ENCODE assay signal across 9 cellular contexts in the genomic region with DNA sequence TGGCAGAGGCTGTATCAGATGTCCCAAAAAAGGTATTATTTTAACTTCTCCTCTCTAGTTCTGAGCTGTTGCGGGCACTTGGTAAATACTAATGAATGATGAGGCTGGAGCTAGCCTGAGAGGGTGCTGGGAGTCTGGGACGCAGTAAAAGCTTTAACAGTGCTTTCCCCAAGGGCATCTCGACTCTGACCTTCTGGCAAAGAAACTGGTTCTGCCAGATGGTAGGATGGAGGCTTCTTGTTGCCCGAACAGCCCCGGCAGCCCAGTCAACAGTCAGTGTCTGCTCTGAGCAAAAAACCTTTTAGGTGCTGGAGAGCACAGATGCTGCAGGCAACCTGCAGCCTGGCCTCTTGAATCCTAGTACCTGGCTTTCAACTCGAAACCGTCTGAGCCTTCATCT. TPM values are rescaled to one million over a fixed set of nuclear protein-coding genes. Genes with fewer than 3 reads are reported as not detected.
A peak's percentile ranks its signal among the peaks of the same experiment; 100 is the strongest.
DNase-seq lines count a peak whose midpoint lies in the region; ATAC-seq and TF ChIP-seq lines count a peak whose summit lies in the region.
"Had no signal": no experiment of that assay in that cellular context is flagged by ENCODE, and none has a peak within 500 bp of the region (broad histone marks: within the 10 kb centered on the region; RNA-seq: fewer than 3 reads in every experiment).

No MANE protein-coding gene starts in this region.

- TF ChIP-seq POLR2A in Peyer's patch (IDR thresholded peaks at IDR 0.05) (no peak), thyroid gland (IDR thresholded peaks at IDR 0.05) (peak in 1 of 2 donors; percentile 40)

- no peaks in the 10 kb centered on the region for H3K9me2 ChIP-seq in hepatocyte (replicated peaks; ENCODE audit: insufficient read depth)

- H3K4me3 Mint-ChIP-seq in activated T-cell treated with anti-CD3 and anti-CD28 coated beads, Interleukin-2, amount 50 U/mL, for 72 hours = peak overlapping the region; percentile 53 to 76

- H3K36me3 ChIP-seq in Peyer's patch (no peaks in the 10 kb centered on the region), hepatocyte (replicated peaks; ENCODE audit: insufficient read depth, low read depth) (no peaks in the 10 kb centered on the region), thyroid gland (peaks cover 0 to 3% of the 10 kb centered on the region in 2 donors)

- DNase-seq in activated T-cell treated with anti-CD3 and anti-CD28 coated beads, Interleukin-2, amount 50 U/mL, for 72 hours = no peak
- DNase-seq in activated T-cell treated with anti-CD3 and anti-CD28 coated beads for 4 hours (no peak), Peyer's patch (peak in 2 of 3 donors; percentile 57 to 62), hepatocyte (ENCODE audit: low spot score) (peak; percentile 28), thyroid gland (peak; percentile 88), HuH-7 (ENCODE audit: low spot score) (no peak)
- no peak for DNase-seq in activated CD4-positive, alpha-beta T cell treated with anti-CD3 and anti-CD28 coated beads for 4 hours

- TF ChIP-seq CTCF in Peyer's patch (IDR thresholded peaks at IDR 0.05) (no peak), hepatocyte (IDR thresholded peaks at IDR 0.05; ENCODE audit: poor library complexity) (no peak), thyroid gland (IDR thresholded peaks at IDR 0.05) (no peak)

- H3K27ac ChIP-seq in Peyer's patch (peak overlapping the region in 2 of 4 donors; percentile 14 to 40), hepatocyte (no peak overlapping the region), thyroid gland (peak overlapping the region; percentile 97 to 100 (median 98))

- H3K4me2 ChIP-seq in hepatocyte = no peak overlapping the region

- peaks cover 63% of the 10 kb centered on the region for H3K4me1 Mint-ChIP-seq in activated T-cell treated with anti-CD3 and anti-CD28 coated beads, Interleukin-2, amount 50 U/mL, for 72 hours (ENCODE audit: low read depth)

- no peaks in the 10 kb centered on the region for H3K9me3 Mint-ChIP-seq in activated T-cell treated with anti-CD3 and anti-CD28 coated beads, Interleukin-2, amount 50 U/mL, for 72 hours

- intact Hi-C loops in thyroid gland (cut with DNase I) = no loop called here

- peaks cover 10 to 22% of the 10 kb centered on the region in 2 donors for H3K36me3 Mint-ChIP-seq in activated T-cell treated with anti-CD3 and anti-CD28 coated beads, Interleukin-2, amount 50 U/mL, for 72 hours (ENCODE audit: insufficient read depth in 2 of 2)

- no peak overlapping the region for H2AFZ ChIP-seq in hepatocyte

- no peaks in the 10 kb centered on the region for H3K9me3 ChIP-seq in Peyer's patch
- no peaks in the 10 kb centered on the region for H3K9me3 ChIP-seq in hepatocyte (ENCODE audit: low read depth)
- no peaks in the 10 kb centered on the region for H3K9me3 ChIP-seq in thyroid gland

- no peak for ATAC-seq in activated T-cell treated with anti-CD3 and anti-CD28 coated beads, Interleukin-2, amount 50 U/mL, for 72 hours (replicated peaks in 1 of 2)
- no peak for ATAC-seq in GM18511 (IDR thresholded peaks at IDR 0.05; ENCODE audit: unreplicated experiment)

- peaks cover 22% of the 10 kb centered on the region for H3K79me2 ChIP-seq in hepatocyte

- peaks cover 0 to 13% (median 7%) of the 10 kb centered on the region in 4 donors for H3K4me1 ChIP-seq in Peyer's patch
- H3K4me1 ChIP-seq in hepatocyte (ENCODE audit: insufficient read depth) = no peaks in the 10 kb centered on the region
- peaks cover 26 to 46% of the 10 kb centered on the region in 2 donors for H3K4me1 ChIP-seq in thyroid gland

- H3K27ac Mint-ChIP-seq in activated T-cell treated with anti-CD3 and anti-CD28 coated beads, Interleukin-2, amount 50 U/mL, for 72 hours = no peak overlapping the region

- WGBS in hepatocyte (ENCODE audit: low lambda C conversion rate, missing lambda C conversion rate) = 37% methylated on average over 7 of the region's 7 CpGs
- 32 to 39% methylated on average over 7 of the region's 7 CpGs for WGBS in thyroid gland, 2 donors

- no peaks in the 10 kb centered on the region for H3K27me3 ChIP-seq in Peyer's patch
- H3K27me3 ChIP-seq in hepatocyte = no peaks in the 10 kb centered on the region
- no peaks in the 10 kb centered on the region for H3K27me3 ChIP-seq in thyroid gland

- H3K4me3 ChIP-seq in Peyer's patch (no peak overlapping the region), hepatocyte (no peak overlapping the region), thyroid gland (replicated peaks in 1 of 3) (no peak overlapping the region)

- peaks cover 8% of the 10 kb centered on the region for H4K20me1 ChIP-seq in hepatocyte (ENCODE audit: insufficient read depth, poor library complexity, severe bottlenecking)

- no peaks in the 10 kb centered on the region for H3K27me3 Mint-ChIP-seq in activated T-cell treated with anti-CD3 and anti-CD28 coated beads, Interleukin-2, amount 50 U/mL, for 72 hours (ENCODE audit: low read depth)

RNA-seq across cellular contexts. Expression of gene PNRC2, which starts 2.5 kb away (rescaled TPM):
- total RNA-seq in activated T-cell treated with anti-CD3 and anti-CD28 coated beads, Interleukin-2, amount 50 U/mL, for 72 hours = 100 to 1,000 TPM; 187 to 196 TPM
- total RNA-seq in Peyer's patch = 100 to 1,000 TPM in 2 of 4 donors, 10 to 100 TPM in 2; 77.9 to 157 (median 104) TPM
- total RNA-seq in hepatocyte = 107 and 122 TPM in 2 replicates
- 65.8 and 75.4 TPM in 2 replicates for polyA plus RNA-seq in hepatocyte
- 100 to 1,000 TPM; 147 to 211 (median 186) TPM for total RNA-seq in thyroid gland

RNA-seq across cellular contexts. Expression of gene SRSF10, which starts 23.0 kb away (rescaled TPM):
- total RNA-seq in activated T-cell treated with anti-CD3 and anti-CD28 coated beads, Interleukin-2, amount 50 U/mL, for 72 hours = 100 to 1,000 TPM; 217 to 264 TPM
- total RNA-seq in Peyer's patch = 100 to 1,000 TPM in 3 of 4 donors, 10 to 100 TPM in 1; 86.3 to 224 (median 112) TPM
- total RNA-seq in hepatocyte = 125 and 127 TPM in 2 replicates
- polyA plus RNA-seq in hepatocyte = 113 and 131 TPM in 2 replicates
- 100 to 1,000 TPM; 158 to 193 (median 172) TPM for total RNA-seq in thyroid gland

RNA-seq across cellular contexts. Expression of gene CNR2, which starts 43.9 kb away (rescaled TPM):
- total RNA-seq in activated T-cell treated with anti-CD3 and anti-CD28 coated beads, Interleukin-2, amount 50 U/mL, for 72 hours = under 1 TPM; 0.35 to 0.72 TPM
- total RNA-seq in Peyer's patch (10 to 100 TPM in 1 of 4 donors, under 1 TPM in 2, not detected in 1; 0.54 to 13.2 (median 0.66) TPM), hepatocyte (not detected in 2 replicates), thyroid gland (under 1 TPM; 0.11 to 0.54 (median 0.31) TPM)
- not detected in 2 replicates for polyA plus RNA-seq in hepatocyte
- total RNA-seq: frontal cortex had no signal

Comparison
In these comparisons a context has a peak if more than half of its experiments do, and no peak if none do; other contexts are left out.
1. DNase-seq: peak in Peyer's patch (2 of 3), hepatocyte (single experiment) and thyroid gland (2 of 2); none in activated T-cell treated with anti-CD3 and anti-CD28 coated beads, Interleukin-2, amount 50 U/mL, for 72 hours (0 of 2), activated T-cell treated with anti-CD3 and anti-CD28 coated beads for 4 hours (single experiment), HuH-7 (single experiment) and activated CD4-positive, alpha-beta T cell treated with anti-CD3 and anti-CD28 coated beads for 4 hours (0 of 2).